10 cellular contexts compared by ENCODE assay signal in the genomic region with DNA sequence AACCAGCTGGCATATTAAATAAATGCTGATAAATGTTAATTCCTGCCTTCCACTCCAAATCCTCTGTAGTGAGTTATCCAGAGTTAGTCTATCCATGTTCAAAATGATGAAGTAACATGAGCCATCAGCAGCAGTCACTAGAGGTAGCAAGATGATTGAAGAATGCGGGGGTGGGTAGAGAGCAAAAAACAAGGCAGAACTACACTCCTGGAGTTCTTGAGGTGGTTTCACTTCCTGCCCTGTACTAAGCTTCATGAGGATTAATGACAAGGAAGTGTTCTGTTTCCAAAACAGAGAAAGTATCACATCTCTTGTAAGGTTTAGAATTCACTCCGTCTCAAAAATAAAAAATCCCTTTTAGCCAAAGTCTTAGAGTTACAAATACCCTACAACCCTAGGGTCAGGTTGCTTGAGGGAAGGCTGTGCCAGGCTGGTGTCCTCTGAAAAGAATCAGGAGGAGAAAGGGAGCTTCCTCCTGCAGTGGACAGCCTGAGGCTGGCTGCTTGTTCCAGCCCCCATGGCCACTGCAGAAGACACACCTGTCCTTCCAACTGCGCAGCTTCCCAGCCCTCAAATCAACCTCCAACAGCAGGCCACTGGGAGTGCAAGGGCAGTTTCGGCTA.
DNase-seq lines count a peak whose midpoint lies in the region; ATAC-seq lines count a peak whose summit lies in the region.
"Had no signal": no experiment of that assay in that cellular context is flagged by ENCODE, and none has a peak within 500 bp of the region (broad histone marks: within the 10 kb centered on the region; RNA-seq: fewer than 3 reads in every experiment).

No MANE protein-coding gene starts in this region.

- no peak overlapping the region for H3K4me3 Mint-ChIP-seq in activated CD4-positive, alpha-beta T cell treated with anti-CD3 and anti-CD28 coated beads for 36 hours
- H3K4me3 Mint-ChIP-seq in T-cell, result peak overlapping the region in 1 of 3 donors; percentile 3
- no peak overlapping the region for H3K4me3 Mint-ChIP-seq in activated T-helper 2 cell treated with anti-CD3 and anti-CD28 coated beads, Interferon-gamma antibody, Interleukin-2, Interleukin-4, amounts not matched to agents 10 μg/mL and 5 μg/mL and 100 μg/mL, durations not matched to agents 14 hours and 24 hours and 36 hours (ENCODE audit: low read depth)

- DNase-seq in activated CD4-positive, alpha-beta T cell treated with anti-CD3 and anti-CD28 coated beads for 36 hours, result peak; percentile 20
- no peak for DNase-seq in activated CD4-positive, alpha-beta T cell treated with anti-CD3 and anti-CD28 coated beads, Interleukin-2, amount 50 U/mL, for 1 hour
- DNase-seq in T-cell (peak in 3 of 34 experiments; percentile 1 to 10 (median 1)), putamen (ENCODE audit: low spot score) (peak; percentile 29), NCI-H1048 (lab: John Stamatoyannopoulos, UW) (no peak), EL (no peak)
- no peak for DNase-seq in activated T-helper 2 cell treated with anti-CD3 and anti-CD28 coated beads, Interferon-gamma antibody, Interleukin-2, Interleukin-4, amounts not matched to agents 10 μg/mL and 5 μg/mL and 100 μg/mL, durations not matched to agents 14 hours and 24 hours and 36 hours (ENCODE audit: low spot score)
- DNase-seq: central memory CD4-positive, alpha-beta T cell; SW 1271 had no signal

- H3K9me3 Mint-ChIP-seq in activated CD4-positive, alpha-beta T cell treated with anti-CD3 and anti-CD28 coated beads for 36 hours (ENCODE audit: low read depth), result no peaks in the 10 kb centered on the region
- no peaks in the 10 kb centered on the region for H3K9me3 Mint-ChIP-seq in T-cell
- H3K9me3 Mint-ChIP-seq in activated T-helper 2 cell treated with anti-CD3 and anti-CD28 coated beads, Interferon-gamma antibody, Interleukin-2, Interleukin-4, amounts not matched to agents 10 μg/mL and 5 μg/mL and 100 μg/mL, durations not matched to agents 14 hours and 24 hours and 36 hours, result no peaks in the 10 kb centered on the region

- peaks cover 17% of the 10 kb centered on the region for H3K4me1 Mint-ChIP-seq in activated CD4-positive, alpha-beta T cell treated with anti-CD3 and anti-CD28 coated beads for 36 hours
- peaks cover 18 to 19% (median 19%) of the 10 kb centered on the region in 3 donors for H3K4me1 Mint-ChIP-seq in T-cell
- H3K4me1 Mint-ChIP-seq in activated T-helper 2 cell treated with anti-CD3 and anti-CD28 coated beads, Interferon-gamma antibody, Interleukin-2, Interleukin-4, amounts not matched to agents 10 μg/mL and 5 μg/mL and 100 μg/mL, durations not matched to agents 14 hours and 24 hours and 36 hours (ENCODE audit: low read depth), result peaks cover 14% of the 10 kb centered on the region

- intact Hi-C loops in activated CD4-positive, alpha-beta T cell treated with anti-CD3 and anti-CD28 coated beads for 36 hours (cut with DNase I, micrococcal nuclease), result no loop called here
- intact Hi-C loops in activated T-helper 2 cell treated with anti-CD3 and anti-CD28 coated beads, Interferon-gamma antibody, Interleukin-2, Interleukin-4, amounts not matched to agents 10 μg/mL and 5 μg/mL and 100 μg/mL, durations not matched to agents 14 hours and 24 hours and 36 hours (cut with micrococcal nuclease), result no loop called here

- H3K36me3 Mint-ChIP-seq in activated CD4-positive, alpha-beta T cell treated with anti-CD3 and anti-CD28 coated beads for 36 hours (ENCODE audit: low read depth), result no peaks in the 10 kb centered on the region
- peaks cover 8% of the 10 kb centered on the region for H3K36me3 Mint-ChIP-seq in T-cell
- H3K36me3 Mint-ChIP-seq in activated T-helper 2 cell treated with anti-CD3 and anti-CD28 coated beads, Interferon-gamma antibody, Interleukin-2, Interleukin-4, amounts not matched to agents 10 μg/mL and 5 μg/mL and 100 μg/mL, durations not matched to agents 14 hours and 24 hours and 36 hours (ENCODE audit: low read depth), result no peaks in the 10 kb centered on the region

- ATAC-seq in activated CD4-positive, alpha-beta T cell treated with anti-CD3 and anti-CD28 coated beads for 36 hours, result peak; percentile 86
- ATAC-seq in HG03103 (IDR thresholded peaks at IDR 0.05; ENCODE audit: low read depth, unreplicated experiment) (peak; percentile 66), T-cell (replicated peaks in 1 of 4) (peak; percentile 43 to 72 (median 60))

- no peaks in the 10 kb centered on the region for H3K27me3 Mint-ChIP-seq in activated CD4-positive, alpha-beta T cell treated with anti-CD3 and anti-CD28 coated beads for 36 hours
- no peaks in the 10 kb centered on the region for H3K27me3 Mint-ChIP-seq in T-cell
- no peaks in the 10 kb centered on the region for H3K27me3 Mint-ChIP-seq in activated T-helper 2 cell treated with anti-CD3 and anti-CD28 coated beads, Interferon-gamma antibody, Interleukin-2, Interleukin-4, amounts not matched to agents 10 μg/mL and 5 μg/mL and 100 μg/mL, durations not matched to agents 14 hours and 24 hours and 36 hours (ENCODE audit: low read depth)

- POLR2A ChIA-PET in activated CD4-positive, alpha-beta T cell treated with anti-CD3 and anti-CD28 coated beads for 36 hours (lab: Charles Lee), result no interaction called here
- POLR2A ChIA-PET in T-cell (lab: Charles Lee), result no interaction called here

- H3K27ac Mint-ChIP-seq in activated CD4-positive, alpha-beta T cell treated with anti-CD3 and anti-CD28 coated beads for 36 hours, result no peak overlapping the region
- peak overlapping the region; percentile 5 to 76 for H3K27ac Mint-ChIP-seq in T-cell
- no peak overlapping the region for H3K27ac Mint-ChIP-seq in activated T-helper 2 cell treated with anti-CD3 and anti-CD28 coated beads, Interferon-gamma antibody, Interleukin-2, Interleukin-4, amounts not matched to agents 10 μg/mL and 5 μg/mL and 100 μg/mL, durations not matched to agents 14 hours and 24 hours and 36 hours

- CTCF ChIA-PET in activated CD4-positive, alpha-beta T cell treated with anti-CD3 and anti-CD28 coated beads for 36 hours (lab: Charles Lee), result no interaction called here
- CTCF ChIA-PET in T-cell (lab: Charles Lee), result no interaction called here

Comparison
In these comparisons a context has a peak if more than half of its experiments do, and no peak if none do; other contexts are left out.
1. DNase-seq: peak in activated CD4-positive, alpha-beta T cell treated with anti-CD3 and anti-CD28 coated beads for 36 hours (single experiment) and putamen (single experiment); none in activated CD4-positive, alpha-beta T cell treated with anti-CD3 and anti-CD28 coated beads, Interleukin-2, amount 50 U/mL, for 1 hour (single experiment), NCI-H1048 (single experiment), EL (single experiment) and activated T-helper 2 cell treated with anti-CD3 and anti-CD28 coated beads, Interferon-gamma antibody, Interleukin-2, Interleukin-4, amounts not matched to agents 10 μg/mL and 5 μg/mL and 100 μg/mL, durations not matched to agents 14 hours and 24 hours and 36 hours (single experiment).
2. H3K27ac Mint-ChIP-seq: peak in T-cell (2 of 2); none in activated CD4-positive, alpha-beta T cell treated with anti-CD3 and anti-CD28 coated beads for 36 hours (single experiment) and activated T-helper 2 cell treated with anti-CD3 and anti-CD28 coated beads, Interferon-gamma antibody, Interleukin-2, Interleukin-4, amounts not matched to agents 10 μg/mL and 5 μg/mL and 100 μg/mL, durations not matched to agents 14 hours and 24 hours and 36 hours (single experiment).
3. Peak in every context shown above with its lines, with median percentiles within 50 percentile points of each other: ATAC-seq.